In the genomic region with DNA sequence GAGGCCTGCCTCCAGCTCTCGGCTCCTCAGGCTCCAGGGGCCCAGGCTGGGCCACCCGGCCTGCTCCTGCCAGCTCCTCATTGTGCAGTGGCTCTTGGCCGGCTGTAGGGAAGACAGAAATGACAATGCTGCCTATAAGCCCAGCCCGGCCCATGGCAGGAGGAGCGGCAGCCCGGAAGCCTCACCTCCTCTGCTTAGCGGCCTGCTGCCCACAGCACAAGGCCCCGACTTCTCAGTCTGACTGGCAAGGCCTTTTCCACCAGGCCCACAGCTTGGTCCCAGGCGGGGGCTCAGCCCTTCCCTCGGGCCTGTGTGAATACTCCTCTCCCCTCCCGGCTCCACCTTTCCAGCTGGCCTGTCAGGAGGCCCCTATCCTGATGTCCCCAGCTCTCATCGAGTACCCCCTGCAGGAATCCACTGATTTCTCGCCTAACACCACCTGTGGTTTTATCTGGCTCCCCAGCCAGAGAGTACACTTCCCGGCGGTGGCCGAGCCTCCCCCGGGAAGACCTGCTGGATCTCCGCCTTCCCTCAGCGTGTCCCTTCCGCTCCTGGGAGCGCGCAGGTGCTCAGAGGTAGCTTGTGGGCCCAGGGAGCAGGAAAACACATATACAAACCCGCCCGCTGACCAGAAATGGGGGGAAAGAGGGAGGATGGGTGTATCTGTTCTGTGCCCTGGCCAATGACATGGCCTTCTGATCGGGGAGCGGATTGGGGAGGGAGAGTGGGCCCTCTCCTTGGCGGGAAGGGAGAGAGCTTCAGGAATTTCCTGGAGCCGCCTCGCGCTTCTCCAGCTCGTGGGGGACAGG, we compare ENCODE assay signal across 8 cellular contexts. TPM values are rescaled to one million over a fixed set of nuclear protein-coding genes. Genes with fewer than 3 reads are reported as not detected.
DNase-seq lines count a peak whose midpoint lies in the region; ATAC-seq, FAIRE-seq and TF ChIP-seq lines count a peak whose summit lies in the region.

No MANE protein-coding gene starts in this region.

- no peak overlapping the region for H3T11ph ChIP-seq in H9 (ENCODE audit: low read length)

- no peaks in the 10 kb centered on the region for H3K27me3 ChIP-seq in H9 (ENCODE audit: insufficient read depth, low read length)
- no peaks in the 10 kb centered on the region for H3K27me3 ChIP-seq in neuronal stem cell (ENCODE audit: control insufficient read depth in 3 of 3, insufficient read depth in 3 of 3, low read depth in 1 of 3, low read length in 3 of 3)

- peak; percentile 54 for ATAC-seq in activated CD8-positive, alpha-beta memory T cell treated with anti-CD3 and anti-CD28 coated beads, Interleukin-2, amount 10 ng/mL, durations not matched to agents 7 days and 5 days

- H3K9me3 Mint-ChIP-seq in H9 = no peaks in the 10 kb centered on the region; a peak in 1 of 5 replicates
- H3K9me3 Mint-ChIP-seq in activated CD8-positive, alpha-beta memory T cell treated with anti-CD3 and anti-CD28 coated beads, Interleukin-2, amount 10 ng/mL, durations not matched to agents 7 days and 5 days (ENCODE audit: low read depth) = no peaks in the 10 kb centered on the region

- H3K4me1 ChIP-seq in H9 (ENCODE audit: insufficient read depth, low read length) (peaks cover 3% of the 10 kb centered on the region; the same call in 1 of the 2 replicates), neuronal stem cell (ENCODE audit: control insufficient read depth in 2 of 2, insufficient read depth in 1 of 2, low read depth in 1 of 2, low read length in 2 of 2) (peaks cover 4 to 6% of the 10 kb centered on the region in 2 donors)

- no CpG with 5 or more reads among the region's 31 CpGs for WGBS in H9 (ENCODE audit: extremely low coverage, insufficient read length, low lambda C conversion rate)
- WGBS in neuronal stem cell (ENCODE audit: extremely low coverage in 2 of 2, insufficient read length in 2 of 2, insufficient replicate concordance in 1 of 2), 2 donors = no CpG with 5 or more reads among the region's 31 CpGs

- no peak overlapping the region for H2BK5ac ChIP-seq in H9 (ENCODE audit: insufficient read length, low read length)
- H2BK5ac ChIP-seq in neuronal stem cell (ENCODE audit: low read length) = peak overlapping the region; percentile 14

- H2BK120ac ChIP-seq in H9 (ENCODE audit: low read depth, low read length, poor library complexity, severe bottlenecking) (no peak overlapping the region), neuronal stem cell (ENCODE audit: low read depth, low read length) (no peak overlapping the region)

- H2AFZ ChIP-seq in H9 (ENCODE audit: low read length) (no peak overlapping the region), neuronal stem cell (ENCODE audit: low read length) (peak overlapping the region; percentile 99)

- H3K4me1 Mint-ChIP-seq in H9 = peaks cover 5 to 12% of the 10 kb centered on the region in 2 experiments; a peak in 2 of 4 replicates
- H3K4me1 Mint-ChIP-seq in activated CD8-positive, alpha-beta memory T cell treated with anti-CD3 and anti-CD28 coated beads, Interleukin-2, amount 10 ng/mL, durations not matched to agents 7 days and 5 days = peaks cover 10% of the 10 kb centered on the region

- H2BK12ac ChIP-seq in H9 (ENCODE audit: insufficient read length, low read depth, low read length) = no peak overlapping the region
- H2BK12ac ChIP-seq in neuronal stem cell (ENCODE audit: low read length) = no peak overlapping the region

- H2BK15ac ChIP-seq in H9 (ENCODE audit: low read depth, low read length) (no peak overlapping the region), neuronal stem cell (ENCODE audit: low read length) (no peak overlapping the region)

- no peak for FAIRE-seq in urothelium cell line (lab: Jason Lieb, UNC)

- TF ChIP-seq CTCF in H9 (conservative IDR thresholded peaks at IDR 0.05) (no peak), fibroblast of pulmonary artery (IDR thresholded peaks at IDR 0.05; ENCODE audit: low read length, missing control alignments) (no peak)

- no peaks in the 10 kb centered on the region for H4K20me1 ChIP-seq in H9 (ENCODE audit: control insufficient read depth, insufficient read depth, insufficient read length)

- H3K56ac ChIP-seq in H9 (ENCODE audit: insufficient read length, low read depth, low read length) = no peak overlapping the region

- H3K4me2 ChIP-seq in H9 (ENCODE audit: insufficient read depth, insufficient read length, low read length) (peak overlapping the region; percentile 78), neuronal stem cell (ENCODE audit: insufficient read depth, low read length, poor library complexity, severe bottlenecking) (peak overlapping the region; percentile 91)

- no peak overlapping the region for H3K27ac ChIP-seq in H9 (ENCODE audit: insufficient read length, low read depth, low read length)
- no peak overlapping the region for H3K27ac ChIP-seq in neuronal stem cell (replicated peaks; ENCODE audit: low read length)

- peak overlapping the region in 2 of 3 experiments; percentile 97 to 98; a peak in 5 of 7 replicates for H3K27ac Mint-ChIP-seq in H9
- peak overlapping the region; percentile 98 for H3K27ac Mint-ChIP-seq in activated CD8-positive, alpha-beta memory T cell treated with anti-CD3 and anti-CD28 coated beads, Interleukin-2, amount 10 ng/mL, durations not matched to agents 7 days and 5 days

- no peaks in the 10 kb centered on the region; the same call in 1 of the 2 replicates for H3K79me2 ChIP-seq in H9 (ENCODE audit: insufficient read depth, low read length)

- H3K9ac ChIP-seq in H9 (ENCODE audit: extremely low read depth, insufficient read length, low read length) (peak overlapping the region; percentile 68), neuronal stem cell (ENCODE audit: low read depth, low read length, poor library complexity) (peak overlapping the region; percentile 97)

- H3K4me3 ChIP-seq in fibroblast of pulmonary artery (replicated peaks; ENCODE audit: low read depth, low read length) (peak overlapping the region; percentile 95), neuronal stem cell (ENCODE audit: low read length in 2 of 2) (peak overlapping the region; percentile 82 to 85)

- no peak overlapping the region for H3K4ac ChIP-seq in H9 (ENCODE audit: low read depth, low read length)
- peak overlapping the region; percentile 97 for H3K4ac ChIP-seq in neuronal stem cell (ENCODE audit: low read length)

- H3K23me2 ChIP-seq in H9 (ENCODE audit: insufficient read length, low read depth, low read length, poor library complexity, severe bottlenecking) = peaks cover 10% of the 10 kb centered on the region

- H3K9me3 ChIP-seq in H9 (ENCODE audit: control insufficient read depth, low read depth, low read length) = no peaks in the 10 kb centered on the region
- peaks cover 0 to 2% of the 10 kb centered on the region in 2 donors for H3K9me3 ChIP-seq in neuronal stem cell (replicated peaks in 1 of 2; ENCODE audit: control insufficient read depth in 2 of 2, insufficient read depth in 1 of 2, low read depth in 1 of 2, low read length in 2 of 2)

- H3K36me3 ChIP-seq in neuronal stem cell (replicated peaks in 1 of 2; ENCODE audit: control insufficient read depth in 2 of 2, insufficient read depth in 2 of 2, low read length in 2 of 2) = peaks cover 21 to 41% of the 10 kb centered on the region in 2 donors

- H3K36me3 Mint-ChIP-seq in H9 (ENCODE audit: insufficient read depth in 1 of 3, low read depth in 3 of 3) = peaks cover 22 to 36% (median 34%) of the 10 kb centered on the region in 3 experiments
- H3K36me3 Mint-ChIP-seq in activated CD8-positive, alpha-beta memory T cell treated with anti-CD3 and anti-CD28 coated beads, Interleukin-2, amount 10 ng/mL, durations not matched to agents 7 days and 5 days = peaks cover 19% of the 10 kb centered on the region

- H3K4me3 Mint-ChIP-seq in H9 = peak overlapping the region; percentile 95 to 97
- H3K4me3 Mint-ChIP-seq in activated CD8-positive, alpha-beta memory T cell treated with anti-CD3 and anti-CD28 coated beads, Interleukin-2, amount 10 ng/mL, durations not matched to agents 7 days and 5 days = peak overlapping the region; percentile 87

- H3K27me3 Mint-ChIP-seq in H9 (ENCODE audit: low read depth) = no peaks in the 10 kb centered on the region
- H3K27me3 Mint-ChIP-seq in activated CD8-positive, alpha-beta memory T cell treated with anti-CD3 and anti-CD28 coated beads, Interleukin-2, amount 10 ng/mL, durations not matched to agents 7 days and 5 days = no peaks in the 10 kb centered on the region

- H3K79me1 ChIP-seq in H9 (ENCODE audit: insufficient read depth, low read depth, low read length, poor library complexity, severe bottlenecking) (peaks cover 6% of the 10 kb centered on the region), neuronal stem cell (ENCODE audit: low read depth, low read length) (peaks cover 24% of the 10 kb centered on the region)

- no peak overlapping the region for H3K18ac ChIP-seq in H9 (ENCODE audit: insufficient read length, low read depth, low read length)
- H3K18ac ChIP-seq in neuronal stem cell (ENCODE audit: low read length) = peak overlapping the region; percentile 81

- no peak overlapping the region for H4K5ac ChIP-seq in H9 (ENCODE audit: insufficient read length, low read depth, low read length)

- CTCF ChIA-PET in activated CD8-positive, alpha-beta memory T cell treated with anti-CD3 and anti-CD28 coated beads, Interleukin-2, amount 10 ng/mL, durations not matched to agents 7 days and 5 days (lab: Charles Lee) = interaction anchor here (1.0 to 1.9 kb wide), 4 partner anchors 15 to 150 kb away, joined by 3 to 8 read pairs (median 5); a partner anchor contains a TSS

- H3K14ac ChIP-seq in H9 (ENCODE audit: insufficient read depth, low read length) = peak overlapping the region; percentile 42
- peak overlapping the region; percentile 84 for H3K14ac ChIP-seq in neuronal stem cell (ENCODE audit: low read length)

- H2AK5ac ChIP-seq in H9 (ENCODE audit: insufficient read length, low read length) = no peak overlapping the region
- H2AK5ac ChIP-seq in neuronal stem cell (ENCODE audit: low read depth, low read length) = peak overlapping the region; percentile 94

- DNase-seq in ELR (ENCODE audit: low read depth) = peak; percentile 45
- DNase-seq in H9 = no peak
- peak; percentile 47 to 91 (median 90) for DNase-seq in NCI-H1417 (lab: John Stamatoyannopoulos, UW)
- DNase-seq in activated CD8-positive, alpha-beta memory T cell treated with anti-CD3 and anti-CD28 coated beads, Interleukin-2, amount 10 ng/mL, durations not matched to agents 7 days and 5 days = peak; percentile 76
- DNase-seq in fibroblast of pulmonary artery (ENCODE audit: low read depth) = no peak
- DNase-seq in neuronal stem cell (ENCODE audit: low spot score) = no peak
- DNase-seq in dedifferentiated amniotic fluid mesenchymal stem cell (ENCODE audit: extremely low spot score) = no peak
- DNase-seq in urothelium cell line (ENCODE audit: low spot score) = no peak

- no peak overlapping the region for H4K91ac ChIP-seq in H9 (ENCODE audit: insufficient read length, low read depth, low read length)
- no peak overlapping the region for H4K91ac ChIP-seq in neuronal stem cell (ENCODE audit: low read depth, low read length, poor library complexity)

- H2BK20ac ChIP-seq in H9 (ENCODE audit: low read depth, low read length, poor library complexity, severe bottlenecking) = no peak overlapping the region

- H4K8ac ChIP-seq in H9 (replicated peaks; ENCODE audit: insufficient read length, low read depth, low read length) = no peak overlapping the region
- H4K8ac ChIP-seq in neuronal stem cell (ENCODE audit: low read depth, low read length) = no peak overlapping the region

- no peak overlapping the region for H3K23ac ChIP-seq in H9 (ENCODE audit: insufficient read length, low read depth, low read length)
- peak overlapping the region; percentile 95 for H3K23ac ChIP-seq in neuronal stem cell (ENCODE audit: low read depth, low read length, poor library complexity)

RNA-seq across cellular contexts. Expression of a gene that starts 1.0 kb away (rescaled TPM):
- total RNA-seq in H9 (2021) = 56.2 and 58.1 TPM in 2 replicates
- total RNA-seq in activated CD8-positive, alpha-beta memory T cell treated with anti-CD3 and anti-CD28 coated beads, Interleukin-2, amount 10 ng/mL, durations not matched to agents 7 days and 5 days = 10 to 100 TPM; 63.6 to 63.7 TPM
- 29.3 TPM for polyA plus RNA-seq in neuronal stem cell (2013, experiment 1 of 2)
- polyA plus RNA-seq in neuronal stem cell (2013, experiment 2 of 2) = 30.0 TPM

RNA-seq across cellular contexts. Expression of a gene that starts 5.8 kb away (rescaled TPM):
- 70.2 and 74.5 TPM in 2 replicates for total RNA-seq in H9 (2021)
- total RNA-seq in activated CD8-positive, alpha-beta memory T cell treated with anti-CD3 and anti-CD28 coated beads, Interleukin-2, amount 10 ng/mL, durations not matched to agents 7 days and 5 days = 10 to 100 TPM; 51.9 to 71.7 TPM
- 31.8 TPM for polyA plus RNA-seq in neuronal stem cell (2013, experiment 1 of 2)
- polyA plus RNA-seq in neuronal stem cell (2013, experiment 2 of 2) = 32.2 TPM

RNA-seq across cellular contexts. Expression of a gene that starts 30.2 kb away (rescaled TPM):
- total RNA-seq in H9 (2021) = 19.2 and 20.8 TPM in 2 replicates
- under 1 TPM; 0.41 to 0.70 TPM for total RNA-seq in activated CD8-positive, alpha-beta memory T cell treated with anti-CD3 and anti-CD28 coated beads, Interleukin-2, amount 10 ng/mL, durations not matched to agents 7 days and 5 days
- polyA plus RNA-seq in neuronal stem cell (2013, experiment 1 of 2) = 8.4 TPM
- 8.7 TPM for polyA plus RNA-seq in neuronal stem cell (2013, experiment 2 of 2)

RNA-seq across cellular contexts. Expression of a gene that starts 35.5 kb away (rescaled TPM):
- 25.5 and 29.4 TPM in 2 replicates for total RNA-seq in H9 (2021)
- 1 to 10 TPM; 5.4 to 6.0 TPM for total RNA-seq in activated CD8-positive, alpha-beta memory T cell treated with anti-CD3 and anti-CD28 coated beads, Interleukin-2, amount 10 ng/mL, durations not matched to agents 7 days and 5 days
- 4.0 TPM for polyA plus RNA-seq in neuronal stem cell (2013, experiment 1 of 2)
- 3.9 TPM for polyA plus RNA-seq in neuronal stem cell (2013, experiment 2 of 2)

RNA-seq across cellular contexts. Expression of a gene that starts 43.9 kb away (rescaled TPM):
- total RNA-seq in H9 (2021) = 25.0 and 27.1 TPM in 2 replicates
- total RNA-seq in activated CD8-positive, alpha-beta memory T cell treated with anti-CD3 and anti-CD28 coated beads, Interleukin-2, amount 10 ng/mL, durations not matched to agents 7 days and 5 days = 10 to 100 TPM; 17.0 to 23.6 TPM
- polyA plus RNA-seq in neuronal stem cell (2013, experiment 1 of 2) = 6.6 TPM
- 6.4 TPM for polyA plus RNA-seq in neuronal stem cell (2013, experiment 2 of 2)

Comparison
In these comparisons a context has a peak if more than half of its experiments do, and no peak if none do; other contexts are left out.
1. DNase-seq: peak in ELR (single experiment), NCI-H1417 (3 of 3) and activated CD8-positive, alpha-beta memory T cell treated with anti-CD3 and anti-CD28 coated beads, Interleukin-2, amount 10 ng/mL, durations not matched to agents 7 days and 5 days (single experiment); none in H9 (single experiment), fibroblast of pulmonary artery (single experiment), neuronal stem cell (single experiment), dedifferentiated amniotic fluid mesenchymal stem cell (single experiment) and urothelium cell line (single experiment).
2. RNA of a gene that starts 30.2 kb away (total RNA-seq): 19.2 to 20.8 TPM in H9; 0.41 to 0.70 TPM in activated CD8-positive, alpha-beta memory T cell treated with anti-CD3 and anti-CD28 coated beads, Interleukin-2, amount 10 ng/mL, durations not matched to agents 7 days and 5 days; every median in the first group is over 10 times any median in the second.